1 cellular context compared by ENCODE assay signal in genomic region chr20:1503564-1504227, GRCh38.
TF ChIP-seq lines count a peak whose summit lies in the region.

No MANE protein-coding gene starts in this region.

TF ChIP-seq in HepG2, 621 proteins besides CTCF, POLR2A, EP300 and RAD21 (continued from another document and continues in another):
- TF ChIP-seq AGO2 (optimal IDR thresholded peaks at IDR 0.05; ENCODE audit: low read depth, low read length) (no peak), THRA (CRISPR knock-in tag; IDR thresholded peaks at IDR 0.05; ENCODE audit: borderline replicate concordance) (peak; percentile 61; the same call in 1 of the 2 replicates), CHD2 (IDR thresholded peaks at IDR 0.05; ENCODE audit: low read depth, low read length) (no peak), EEA1 (CRISPR knock-in tag; IDR thresholded peaks at IDR 0.05; ENCODE audit: borderline replicate concordance) (no peak), ZNF512 (CRISPR knock-in tag; IDR thresholded peaks at IDR 0.05) (no peak), ZNF749 (CRISPR knock-in tag; IDR thresholded peaks at IDR 0.05; ENCODE audit: borderline replicate concordance) (no peak), ZNF142 (CRISPR knock-in tag; IDR thresholded peaks at IDR 0.05) (no peak), IRF9 (CRISPR knock-in tag; IDR thresholded peaks at IDR 0.05; ENCODE audit: borderline replicate concordance) (no peak), ZNF34 (CRISPR knock-in tag; IDR thresholded peaks at IDR 0.05; ENCODE audit: borderline replicate concordance) (no peak), KDM4B (CRISPR knock-in tag; IDR thresholded peaks at IDR 0.05) (0 out of 2 replicates have a peak, but pooled peaks have one; percentile 72), XRCC5 (optimal IDR thresholded peaks at IDR 0.05; ENCODE audit: low read length) (peak; percentile 99), GTF2F1 (IDR thresholded peaks at IDR 0.05; ENCODE audit: low read length) (no peak), ZNF776 (CRISPR knock-in tag; IDR thresholded peaks at IDR 0.05) (no peak), RBAK (CRISPR knock-in tag; IDR thresholded peaks at IDR 0.05) (no peak), LCORL (IDR thresholded peaks at IDR 0.05) (no peak), LCORL (CRISPR knock-in tag; IDR thresholded peaks at IDR 0.05) (peak; percentile 55; the same call in 1 of the 2 replicates), ELK4 (CRISPR knock-in tag; IDR thresholded peaks at IDR 0.05; ENCODE audit: borderline replicate concordance) (no peak), ZNF354B (CRISPR knock-in tag; IDR thresholded peaks at IDR 0.05) (no peak), HCFC1 (IDR thresholded peaks at IDR 0.05; ENCODE audit: low read depth, low read length) (no peak), FOSL2 (CRISPR knock-in tag; IDR thresholded peaks at IDR 0.05) (0 out of 2 replicates have a peak, but pooled peaks have one; percentile 64), TAF15 (IDR thresholded peaks at IDR 0.05; ENCODE audit: low read depth, low read length, poor library complexity, severe bottlenecking) (no peak), ZFP36L2 (CRISPR knock-in tag; IDR thresholded peaks at IDR 0.05) (no peak), GPBP1L1 (CRISPR knock-in tag; IDR thresholded peaks at IDR 0.05) (no peak), MXD4 (CRISPR knock-in tag; IDR thresholded peaks at IDR 0.05) (peak; percentile 71), MYPOP (CRISPR knock-in tag; IDR thresholded peaks at IDR 0.05) (no peak), GLI4 (CRISPR knock-in tag; IDR thresholded peaks at IDR 0.05; ENCODE audit: borderline replicate concordance) (no peak), ZNF530 (CRISPR knock-in tag; IDR thresholded peaks at IDR 0.05; ENCODE audit: low read depth) (no peak), ZBED4 (CRISPR knock-in tag; IDR thresholded peaks at IDR 0.05; ENCODE audit: borderline replicate concordance) (peak; percentile 70; the same call in 1 of the 2 replicates), RELA (CRISPR knock-in tag; IDR thresholded peaks at IDR 0.05) (peak; percentile 84; the same call in 1 of the 2 replicates), THAP7 (CRISPR knock-in tag; IDR thresholded peaks at IDR 0.05) (no peak), SALL1 (CRISPR knock-in tag; IDR thresholded peaks at IDR 0.05) (peak; percentile 39; the same call in 1 of the 2 replicates), KMT2A (CRISPR knock-in tag; IDR thresholded peaks at IDR 0.05) (no peak), ZNF18 (CRISPR knock-in tag; IDR thresholded peaks at IDR 0.05; ENCODE audit: insufficient replicate concordance) (no peak), SAFB2 (CRISPR knock-in tag; IDR thresholded peaks at IDR 0.05; ENCODE audit: borderline replicate concordance, low read depth) (no peak), TRAFD1 (CRISPR knock-in tag; IDR thresholded peaks at IDR 0.05; ENCODE audit: borderline replicate concordance) (no peak)
